8 cellular contexts compared by ENCODE assay signal in genomic region chr16:82653550-82654511, GRCh38. TPM values are rescaled to one million over a fixed set of nuclear protein-coding genes. Genes with fewer than 3 reads are reported as not detected.
DNase-seq lines count a peak whose midpoint lies in the region; ATAC-seq, FAIRE-seq and TF ChIP-seq lines count a peak whose summit lies in the region.

No MANE protein-coding gene starts in this region.

- no peak overlapping the region for H3K9ac ChIP-seq in kidney (ENCODE audit: low read length in 2 of 2)

- H3K4me3 ChIP-seq in kidney (ENCODE audit: low read length in 2 of 2): no peak overlapping the region
- H3K4me3 ChIP-seq in thymus (ENCODE audit: low read length): no peak overlapping the region
- no peak overlapping the region for H3K4me3 ChIP-seq in PC-9

- no peak overlapping the region for H3K4me2 ChIP-seq in PC-9

- 66% methylated on average over 11 of the region's 11 CpGs for WGBS in thymus

- peaks cover under 1% of the 10 kb centered on the region; the same call in 1 of the 2 replicates for H3K9me2 ChIP-seq in PC-9 (ENCODE audit: insufficient read depth)

- peaks cover 0 to 2% of the 10 kb centered on the region in 2 donors for H3K4me1 ChIP-seq in kidney (ENCODE audit: control insufficient read depth in 1 of 2, insufficient read depth in 1 of 2, low read depth in 1 of 2, low read length in 2 of 2)
- peaks cover 67% of the 10 kb centered on the region for H3K4me1 ChIP-seq in thymus (ENCODE audit: control insufficient read depth, insufficient read depth, low read length)
- H3K4me1 ChIP-seq in PC-9 (replicated peaks; ENCODE audit: insufficient read depth): no peaks in the 10 kb centered on the region

- no peak for FAIRE-seq in kidney (lab: Jason Lieb, UNC)

- H3K27me3 ChIP-seq in thymus (ENCODE audit: control insufficient read depth, insufficient read depth) (no peaks in the 10 kb centered on the region), PC-9 (ENCODE audit: insufficient read depth, low read depth) (no peaks in the 10 kb centered on the region)

- no peaks in the 10 kb centered on the region for H3K79me2 ChIP-seq in PC-9 (ENCODE audit: low read depth)

- H2AFZ ChIP-seq in PC-9: no peak overlapping the region

- BruUV-seq in PC-9 (replicated peaks; lab: Mats Ljungman, UMichigan): no TSS peak

- H3K4me1 Mint-ChIP-seq in activated naive CD4-positive, alpha-beta T cell treated with anti-CD3 and anti-CD28 coated beads for 36 hours (ENCODE audit: low read depth): peaks cover 66% of the 10 kb centered on the region

- H3K36me3 ChIP-seq in kidney (ENCODE audit: control insufficient read depth in 1 of 2, insufficient read depth in 2 of 2, low read length in 2 of 2): no peaks in the 10 kb centered on the region
- no peaks in the 10 kb centered on the region for H3K36me3 ChIP-seq in thymus (ENCODE audit: control insufficient read depth, insufficient read depth)
- no peaks in the 10 kb centered on the region for H3K36me3 ChIP-seq in PC-9 (ENCODE audit: low read depth)

- intact Hi-C loops in activated naive CD4-positive, alpha-beta T cell treated with anti-CD3 and anti-CD28 coated beads for 36 hours (cut with micrococcal nuclease): loop anchor here (2.0 to 5.0 kb wide), 4 partner anchors 13 to 1342 kb away; partner anchors contain the start of gene GAN
- intact Hi-C loops in kidney (cut with DNase I) (no loop called here), PC-9 (cut with micrococcal nuclease; ENCODE audit: unreplicated experiment) (no loop called here)

- no peaks in the 10 kb centered on the region for H3K9me3 Mint-ChIP-seq in activated naive CD4-positive, alpha-beta T cell treated with anti-CD3 and anti-CD28 coated beads for 36 hours

- DNase-seq in MV-4-11 (lab: John Stamatoyannopoulos, UW): peak; percentile 10
- peak; percentile 67 for DNase-seq in activated naive CD4-positive, alpha-beta T cell treated with anti-CD3 and anti-CD28 coated beads for 36 hours
- peak; percentile 69 for DNase-seq in kidney
- DNase-seq in PC-9: no peak
- DNase-seq in left lobe of liver (ENCODE audit: low spot score): no peak

- H3K36me3 Mint-ChIP-seq in activated naive CD4-positive, alpha-beta T cell treated with anti-CD3 and anti-CD28 coated beads for 36 hours (ENCODE audit: low read depth): no peaks in the 10 kb centered on the region

- no peaks in the 10 kb centered on the region for H3K9me3 ChIP-seq in kidney (ENCODE audit: control insufficient read depth in 1 of 2, low read length in 2 of 2)
- H3K9me3 ChIP-seq in thymus (ENCODE audit: control insufficient read depth): no peaks in the 10 kb centered on the region
- no peaks in the 10 kb centered on the region for H3K9me3 ChIP-seq in PC-9 (ENCODE audit: insufficient read depth, low read depth)

- CTCF ChIA-PET in activated naive CD4-positive, alpha-beta T cell treated with anti-CD3 and anti-CD28 coated beads for 36 hours (lab: Charles Lee): no interaction called here
- CTCF ChIA-PET in PC-9 (lab: Charles Lee): no interaction called here

- H3F3A ChIP-seq in PC-9 (ENCODE audit: insufficient read depth, low read depth): no peaks in the 10 kb centered on the region

- peak overlapping the region; percentile 38 for H3K4me3 Mint-ChIP-seq in activated naive CD4-positive, alpha-beta T cell treated with anti-CD3 and anti-CD28 coated beads for 36 hours

- H3K27me3 Mint-ChIP-seq in activated naive CD4-positive, alpha-beta T cell treated with anti-CD3 and anti-CD28 coated beads for 36 hours (ENCODE audit: low read depth): no peaks in the 10 kb centered on the region

- TF ChIP-seq CTCF in kidney (IDR thresholded peaks at IDR 0.05; ENCODE audit: borderline replicate concordance, extremely low read depth, insufficient read depth) (no peak), PC-9 (conservative IDR thresholded peaks at IDR 0.05) (no peak)

- H3K27ac ChIP-seq in kidney (ENCODE audit: low read depth in 2 of 2, low read length in 2 of 2) (peak overlapping the region in 1 of 2 donors; percentile 42), thymus (ENCODE audit: low read depth) (peak overlapping the region; percentile 53), PC-9 (no peak overlapping the region)

- POLR2A ChIA-PET in PC-9 (lab: Charles Lee; ENCODE audit: unreplicated experiment): no interaction called here

- H4K20me1 ChIP-seq in PC-9 (ENCODE audit: insufficient read depth): no peaks in the 10 kb centered on the region

- peak overlapping the region; percentile 88 for H3K27ac Mint-ChIP-seq in activated naive CD4-positive, alpha-beta T cell treated with anti-CD3 and anti-CD28 coated beads for 36 hours

- peak; percentile 83 for ATAC-seq in GM18502 (IDR thresholded peaks at IDR 0.05; ENCODE audit: poor library complexity, unreplicated experiment)
- peak; percentile 77 for ATAC-seq in HG02642 (IDR thresholded peaks at IDR 0.05; ENCODE audit: poor library complexity, unreplicated experiment)
- ATAC-seq in left lobe of liver: no peak

RNA-seq across cellular contexts. Expression of gene CDH13, which starts 27.1 kb away (rescaled TPM):
- not detected for total RNA-seq in activated naive CD4-positive, alpha-beta T cell treated with anti-CD3 and anti-CD28 coated beads for 36 hours
- total RNA-seq in kidney (13.8 TPM), PC-9 (2021) (0.24 TPM in 1 of 2 replicates, not detected in the other), left lobe of liver (0.18 TPM)
- polyA plus RNA-seq in kidney (ENCODE audit: insufficient read depth, low read depth, low replicate concordance) (4.8 TPM), thymus (1.5 TPM)

Comparison
In these comparisons a context has a peak if more than half of its experiments do, and no peak if none do; other contexts are left out.
1. DNase-seq: peak in MV-4-11 (single experiment), activated naive CD4-positive, alpha-beta T cell treated with anti-CD3 and anti-CD28 coated beads for 36 hours (single experiment) and kidney (single experiment); none in PC-9 (0 of 2) and left lobe of liver (single experiment).
2. RNA of gene CDH13, which starts 27.1 kb away (total RNA-seq): 13.8 TPM in kidney (single experiment); 0.24 TPM in PC-9, 0.18 TPM in left lobe of liver (single experiment) and not detected in activated naive CD4-positive, alpha-beta T cell treated with anti-CD3 and anti-CD28 coated beads for 36 hours; every median in the first group is over 10 times any median in the second.